8 cellular contexts compared by ENCODE assay signal in genomic region chr2:236176417-236176816, GRCh38. TPM values are rescaled to one million over a fixed set of nuclear protein-coding genes. Genes with fewer than 3 reads are reported as not detected.
DNase-seq lines count a peak whose midpoint lies in the region; ATAC-seq and TF ChIP-seq lines count a peak whose summit lies in the region.

No MANE protein-coding gene starts in this region.

- no peak overlapping the region for H3K27ac ChIP-seq in left ventricle myocardium inferior (replicated peaks)
- H3K27ac ChIP-seq in Peyer's patch = no peak overlapping the region
- no peak overlapping the region for H3K27ac ChIP-seq in upper lobe of right lung

- H3K9me3 Mint-ChIP-seq in activated CD4-positive, alpha-beta T cell treated with anti-CD3 and anti-CD28 coated beads, Interleukin-2, amount 10 ng/mL, durations not matched to agents 7 days and 5 days = no peaks in the 10 kb centered on the region

- CTCF ChIA-PET in activated CD4-positive, alpha-beta T cell treated with anti-CD3 and anti-CD28 coated beads, Interleukin-2, amount 10 ng/mL, durations not matched to agents 7 days and 5 days (lab: Charles Lee) = no interaction called here

- no peak overlapping the region for H3K27ac Mint-ChIP-seq in activated CD4-positive, alpha-beta T cell treated with anti-CD3 and anti-CD28 coated beads, Interleukin-2, amount 10 ng/mL, durations not matched to agents 7 days and 5 days

- TF ChIP-seq POLR2A in Peyer's patch (IDR thresholded peaks at IDR 0.05) = no peak

- no peaks in the 10 kb centered on the region for H3K36me3 Mint-ChIP-seq in activated CD4-positive, alpha-beta T cell treated with anti-CD3 and anti-CD28 coated beads, Interleukin-2, amount 10 ng/mL, durations not matched to agents 7 days and 5 days (ENCODE audit: low read depth)

- peaks cover 2% of the 10 kb centered on the region for H3K4me1 Mint-ChIP-seq in activated CD4-positive, alpha-beta T cell treated with anti-CD3 and anti-CD28 coated beads, Interleukin-2, amount 10 ng/mL, durations not matched to agents 7 days and 5 days

- H3K9me3 ChIP-seq in left ventricle myocardium inferior (replicated peaks) (no peaks in the 10 kb centered on the region), Peyer's patch (no peaks in the 10 kb centered on the region), upper lobe of right lung (no peaks in the 10 kb centered on the region)

- no peaks in the 10 kb centered on the region for H3K36me3 ChIP-seq in left ventricle myocardium inferior
- no peaks in the 10 kb centered on the region for H3K36me3 ChIP-seq in Peyer's patch
- H3K36me3 ChIP-seq in upper lobe of right lung = no peaks in the 10 kb centered on the region

- ATAC-seq in upper lobe of right lung (peak; percentile 47), GM18520 (IDR thresholded peaks at IDR 0.05; ENCODE audit: unreplicated experiment) (no peak)

- POLR2A ChIA-PET in activated CD4-positive, alpha-beta T cell treated with anti-CD3 and anti-CD28 coated beads, Interleukin-2, amount 10 ng/mL, durations not matched to agents 7 days and 5 days (lab: Charles Lee) = no interaction called here

- H3K27me3 ChIP-seq in left ventricle myocardium inferior (ENCODE audit: low read depth) (peaks cover 100% of the 10 kb centered on the region), Peyer's patch (peaks cover 0 to 61% of the 10 kb centered on the region in 2 donors), upper lobe of right lung (peaks cover 97% of the 10 kb centered on the region)

- peaks cover 50% of the 10 kb centered on the region for H3K4me1 ChIP-seq in left ventricle myocardium inferior
- H3K4me1 ChIP-seq in Peyer's patch = peaks cover 0 to 36% (median 0%) of the 10 kb centered on the region in 4 donors
- peaks cover 17% of the 10 kb centered on the region for H3K4me1 ChIP-seq in upper lobe of right lung

- H3K27me3 Mint-ChIP-seq in activated CD4-positive, alpha-beta T cell treated with anti-CD3 and anti-CD28 coated beads, Interleukin-2, amount 10 ng/mL, durations not matched to agents 7 days and 5 days = peaks cover 67% of the 10 kb centered on the region

- no peak for DNase-seq in left ventricle myocardium inferior
- DNase-seq in cardiac septum (ENCODE audit: low spot score) = no peak
- DNase-seq in Peyer's patch = no peak
- DNase-seq in fibroblast of mammary gland (ENCODE audit: low read depth) = peak; percentile 34
- peak; percentile 50 for DNase-seq in upper lobe of right lung
- no peak for DNase-seq in activated CD4-positive, alpha-beta T cell treated with anti-CD3 and anti-CD28 coated beads, Interleukin-2, amount 10 ng/mL, durations not matched to agents 7 days and 5 days
- no peak for DNase-seq in GOT3 (lab: John Stamatoyannopoulos, UW)

- TF ChIP-seq CTCF in left ventricle myocardium inferior (IDR thresholded peaks at IDR 0.05; ENCODE audit: borderline replicate concordance) = peak; percentile 51
- TF ChIP-seq CTCF in Peyer's patch (IDR thresholded peaks at IDR 0.05) = peak in 4 of 6 experiments; percentile 13 to 33 (median 22)
- TF ChIP-seq CTCF in fibroblast of mammary gland (conservative IDR thresholded peaks at IDR 0.05; ENCODE audit: control insufficient read depth, insufficient read depth, low read depth, low read length) = peak; percentile 55
- peak; percentile 38 for TF ChIP-seq CTCF in upper lobe of right lung (IDR thresholded peaks at IDR 0.05)

- intact Hi-C loops in left ventricle myocardium inferior (cut with micrococcal nuclease) (no loop called here), cardiac septum (cut with DNase I) (no loop called here), upper lobe of right lung (cut with DNase I) (no loop called here)

- H3K4me3 ChIP-seq in left ventricle myocardium inferior = no peak overlapping the region
- H3K4me3 ChIP-seq in Peyer's patch = no peak overlapping the region
- H3K4me3 ChIP-seq in fibroblast of mammary gland (ENCODE audit: control insufficient read depth, low read depth, low read length) = no peak overlapping the region
- H3K4me3 ChIP-seq in upper lobe of right lung = no peak overlapping the region

- no peak overlapping the region for H3K4me3 Mint-ChIP-seq in activated CD4-positive, alpha-beta T cell treated with anti-CD3 and anti-CD28 coated beads, Interleukin-2, amount 10 ng/mL, durations not matched to agents 7 days and 5 days

RNA-seq across cellular contexts. Expression of gene GBX2, which starts 8.2 kb away (rescaled TPM):
- total RNA-seq in left ventricle myocardium inferior (not detected), cardiac septum (not detected), Peyer's patch (not detected), upper lobe of right lung (not detected)
- not detected for total RNA-seq in activated CD4-positive, alpha-beta T cell treated with anti-CD3 and anti-CD28 coated beads, Interleukin-2, amount 10 ng/mL, durations not matched to agents 7 days and 5 days

Comparison
In these comparisons a context has a peak if more than half of its experiments do, and no peak if none do; other contexts are left out.
1. DNase-seq: peak in fibroblast of mammary gland (single experiment) and upper lobe of right lung (single experiment); none in left ventricle myocardium inferior (single experiment), cardiac septum (single experiment), Peyer's patch (0 of 3), activated CD4-positive, alpha-beta T cell treated with anti-CD3 and anti-CD28 coated beads, Interleukin-2, amount 10 ng/mL, durations not matched to agents 7 days and 5 days (single experiment) and GOT3 (single experiment).
2. Peak in every context shown above with its lines, with median percentiles within 50 percentile points of each other: CTCF ChIP-seq.